In genomic region chr19:47607564-47608073, GRCh38 we compare ENCODE assay signal across 8 cellular contexts. TPM values are rescaled to one million over a fixed set of nuclear protein-coding genes. Genes with fewer than 3 reads are reported as not detected.
DNase-seq lines count a peak whose midpoint lies in the region; ATAC-seq and TF ChIP-seq lines count a peak whose summit lies in the region.

No MANE protein-coding gene starts in this region.

- no peaks in the 10 kb centered on the region for H3K27me3 ChIP-seq in RWPE2 (ENCODE audit: insufficient read depth, poor library complexity, severe bottlenecking)
- no peaks in the 10 kb centered on the region for H3K27me3 ChIP-seq in esophagus squamous epithelium

- H3K27ac ChIP-seq in RWPE2 (ENCODE audit: poor library complexity, severe bottlenecking) (peak overlapping the region; percentile 70), esophagus squamous epithelium (peak overlapping the region; percentile 91 to 100 (median 96))

- H3K27ac Mint-ChIP-seq in Calu3 (ENCODE audit: unreplicated experiment) (no peak overlapping the region), progenitor cell of endocrine pancreas (peak overlapping the region; percentile 90)

- no peaks in the 10 kb centered on the region for H3K9me3 ChIP-seq in RWPE2 (ENCODE audit: severe bottlenecking)
- no peaks in the 10 kb centered on the region for H3K9me3 ChIP-seq in esophagus squamous epithelium

- CTCF ChIA-PET in Calu3 (lab: Charles Lee) = interaction anchor here (0.6 to 1.1 kb wide), 4 partner anchors 24 to 92 kb away, joined by 3 to 6 read pairs (median 4); partner anchors contain the start of gene NAPA

- H3K4me1 Mint-ChIP-seq in Calu3 (ENCODE audit: low read depth, unreplicated experiment) = peaks cover 18% of the 10 kb centered on the region
- H3K4me1 Mint-ChIP-seq in progenitor cell of endocrine pancreas (ENCODE audit: low read depth) = peaks cover 14% of the 10 kb centered on the region

- DNase-seq in Calu3 (no peak), RWPE2 (ENCODE audit: low spot score) (no peak), esophagus squamous epithelium (lab: John Stamatoyannopoulos, UW) (no peak), progenitor cell of endocrine pancreas (ENCODE audit: low spot score, unreplicated experiment) (no peak), RKO (ENCODE audit: low spot score) (no peak), NOMO-1 (lab: John Stamatoyannopoulos, UW; ENCODE audit: unreplicated experiment in 2 of 2) (no peak)
- no peak for DNase-seq in activated effector memory CD4-positive, alpha-beta T cell treated with anti-CD3 and anti-CD28 coated beads, Interleukin-2, amount 50 U/mL, for 16 hours

- H3K27me3 Mint-ChIP-seq in Calu3 (ENCODE audit: unreplicated experiment) = peaks cover 18% of the 10 kb centered on the region
- H3K27me3 Mint-ChIP-seq in progenitor cell of endocrine pancreas = peaks cover 3% of the 10 kb centered on the region

- H3K36me3 ChIP-seq in RWPE2 (ENCODE audit: low read depth) (peaks cover 4% of the 10 kb centered on the region; the same call in 1 of the 2 replicates), esophagus squamous epithelium (peaks cover 0 to 7% (median 0%) of the 10 kb centered on the region in 3 donors)

- BruUV-seq in Calu3 (replicated peaks; lab: Mats Ljungman, UMichigan) = TSS peak; percentile 79

- WGBS in esophagus squamous epithelium, 2 donors = 41 to 44% methylated on average over 13 to 21 of the region's 21 CpGs

- H3K4me1 ChIP-seq in RWPE2 (ENCODE audit: insufficient read depth, poor library complexity, severe bottlenecking) = peaks cover 3% of the 10 kb centered on the region
- peaks cover 9 to 48% (median 19%) of the 10 kb centered on the region in 3 donors for H3K4me1 ChIP-seq in esophagus squamous epithelium

- no peak for ATAC-seq in RWPE2 (ENCODE audit: low read depth)
- no peak for ATAC-seq in HG02763 (IDR thresholded peaks at IDR 0.05; ENCODE audit: unreplicated experiment)

- intact Hi-C loops in Calu3 (cut with micrococcal nuclease; ENCODE audit: unreplicated experiment) (loop anchor here (2.0 to 5.0 kb wide), 3 partner anchors 91 to 169 kb away; no protein-coding TSS in a partner anchor), esophagus squamous epithelium (cut with DNase I) (no loop called here)

- H3K4me3 Mint-ChIP-seq in Calu3 (ENCODE audit: low read depth, unreplicated experiment) (peak overlapping the region; percentile 88), progenitor cell of endocrine pancreas (ENCODE audit: low read depth) (peak overlapping the region; percentile 81)

- H3K4me3 ChIP-seq in RWPE2 (ENCODE audit: severe bottlenecking) (peak overlapping the region; percentile 94), esophagus squamous epithelium (peak overlapping the region; percentile 69 to 97 (median 82))

- H3K9me3 Mint-ChIP-seq in Calu3 (ENCODE audit: low read depth, unreplicated experiment) (no peaks in the 10 kb centered on the region), progenitor cell of endocrine pancreas (ENCODE audit: low read depth) (no peaks in the 10 kb centered on the region)

- TF ChIP-seq CTCF in Calu3 (IDR thresholded peaks at IDR 0.05; ENCODE audit: unreplicated experiment) (no peak), RWPE2 (IDR thresholded peaks at IDR 0.05; ENCODE audit: poor library complexity, severe bottlenecking) (no peak), esophagus squamous epithelium (IDR thresholded peaks at IDR 0.05) (no peak), progenitor cell of endocrine pancreas (IDR thresholded peaks at IDR 0.05; ENCODE audit: unreplicated experiment) (no peak)

- H3K36me3 Mint-ChIP-seq in Calu3 (ENCODE audit: insufficient read depth, unreplicated experiment) (peaks cover 45% of the 10 kb centered on the region), progenitor cell of endocrine pancreas (ENCODE audit: insufficient read depth) (no peaks in the 10 kb centered on the region)

- TF ChIP-seq POLR2A in esophagus squamous epithelium (IDR thresholded peaks at IDR 0.05) = no peak

RNA-seq across cellular contexts. Expression of gene BICRA, which starts 1.3 kb away (rescaled TPM):
- total RNA-seq in Calu3 (2022) = 24.4 TPM in 2 replicates
- 10 to 100 TPM in 1 of 4 donors, 1 to 10 TPM in 3; 1.1 to 17.5 (median 7.0) TPM for total RNA-seq in esophagus squamous epithelium
- total RNA-seq in progenitor cell of endocrine pancreas = 31.9 and 37.4 TPM in 2 replicates

RNA-seq across cellular contexts. Expression of gene ZNF541, which starts 34.7 kb away (rescaled TPM):
- total RNA-seq in Calu3 (2022) (not detected in 2 replicates), esophagus squamous epithelium (under 1 TPM in 1 of 4 donors, not detected in 3; 0.04 TPM), progenitor cell of endocrine pancreas (not detected in 2 replicates)
